In genomic region chr7:140639366-140640053, GRCh38 we compare ENCODE assay signal across 1 cellular context.
TF ChIP-seq lines count a peak whose summit lies in the region.

No MANE protein-coding gene starts in this region.

TF ChIP-seq in K562, 482 proteins besides CTCF, POLR2A, EP300 and RAD21 (continued from another document):
- no peak for TF ChIP-seq GTF3C2 (IDR thresholded peaks at IDR 0.05; ENCODE audit: borderline replicate concordance, extremely low read depth, insufficient read length)
- no peak for TF ChIP-seq TAF7 (tag; IDR thresholded peaks at IDR 0.05)
- TF ChIP-seq CBX8 (IDR thresholded peaks at IDR 0.05; ENCODE audit: borderline replicate concordance, extremely low read depth, low read depth, low read length, poor library complexity, severe bottlenecking): peak; percentile 57
- TF ChIP-seq KLF6 (CRISPR knock-in tag; IDR thresholded peaks at IDR 0.05; ENCODE audit: borderline replicate concordance): no peak
- TF ChIP-seq FOXJ2 (tag; IDR thresholded peaks at IDR 0.05): no peak
TF ChIP-seq in K562: peak in this region for 3.
